1 cellular context compared by ENCODE assay signal in genomic region chr20:23178806-23179205, GRCh38.
TF ChIP-seq lines count a peak whose summit lies in the region.

No MANE protein-coding gene starts in this region.

TF ChIP-seq in K562, 482 proteins besides CTCF, POLR2A, EP300 and RAD21 (continued from another document):
- TF ChIP-seq DEAF1 (CRISPR knock-in tag; IDR thresholded peaks at IDR 0.05) (peak; percentile 43; the same call in 1 of the 2 replicates), MCM2 (IDR thresholded peaks at IDR 0.05; ENCODE audit: low read depth) (no peak), ZNF583 (CRISPR knock-in tag; IDR thresholded peaks at IDR 0.05) (no peak), ATF6 (CRISPR knock-in tag; IDR thresholded peaks at IDR 0.05) (no peak), E2F3 (CRISPR knock-in tag; IDR thresholded peaks at IDR 0.05) (no peak), FOXA3 (CRISPR knock-in tag; conservative IDR thresholded peaks at IDR 0.05 in 1 of 2, IDR thresholded peaks at IDR 0.05 in 1 of 2) (no peak)
- TF ChIP-seq, protein P1, sequence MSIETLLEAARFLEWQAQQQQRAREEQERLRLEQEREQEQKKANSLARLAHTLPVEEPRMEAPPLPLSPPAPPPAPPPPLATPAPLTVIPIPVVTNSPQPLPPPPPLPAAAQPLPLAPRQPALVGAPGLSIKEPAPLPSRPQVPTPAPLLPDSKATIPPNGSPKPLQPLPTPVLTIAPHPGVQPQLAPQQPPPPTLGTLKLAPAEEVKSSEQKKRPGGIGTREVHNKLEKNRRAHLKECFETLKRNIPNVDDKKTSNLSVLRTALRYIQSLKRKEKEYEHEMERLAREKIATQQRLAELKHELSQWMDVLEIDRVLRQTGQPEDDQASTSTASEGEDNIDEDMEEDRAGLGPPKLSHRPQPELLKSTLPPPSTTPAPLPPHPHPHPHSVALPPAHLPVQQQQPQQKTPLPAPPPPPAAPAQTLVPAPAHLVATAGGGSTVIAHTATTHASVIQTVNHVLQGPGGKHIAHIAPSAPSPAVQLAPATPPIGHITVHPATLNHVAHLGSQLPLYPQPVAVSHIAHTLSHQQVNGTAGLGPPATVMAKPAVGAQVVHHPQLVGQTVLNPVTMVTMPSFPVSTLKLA (conservative IDR thresholded peaks at IDR 0.05): no peak; a peak in 1 of 4 replicates
